ENCODE assay signal across 19 cellular contexts in genomic region chr11:29119116-29119515, GRCh38.
A peak's percentile ranks its signal among the peaks of the same experiment; 100 is the strongest.
DNase-seq lines count a peak whose midpoint lies in the region; FAIRE-seq and TF ChIP-seq lines count a peak whose summit lies in the region.
"Had no signal": no experiment of that assay in that cellular context is flagged by ENCODE, and none has a peak within 500 bp of the region (broad histone marks: within the 10 kb centered on the region; RNA-seq: fewer than 3 reads in every experiment).

No MANE protein-coding gene starts in this region.

- H3K4me1 Mint-ChIP-seq in HFFc6 (ENCODE audit: low read depth), result peaks cover 64% of the 10 kb centered on the region
- H3K4me1 Mint-ChIP-seq in endothelial cell (ENCODE audit: unreplicated experiment), result peaks cover 11% of the 10 kb centered on the region
- H3K4me1 Mint-ChIP-seq: activated naive CD4-positive, alpha-beta T cell treated with anti-CD3 and anti-CD28 coated beads, Interleukin-2, amount 10 ng/mL, durations not matched to agents 7 days and 5 days; IgD-negative memory B cell had no signal

- peaks cover 18% of the 10 kb centered on the region for H3K4me1 ChIP-seq in hepatocyte (ENCODE audit: insufficient read depth)
- no peaks in the 10 kb centered on the region for H3K4me1 ChIP-seq in effector memory CD4-positive, alpha-beta T cell (ENCODE audit: control insufficient read depth, insufficient read depth, low read length, poor library complexity, severe bottlenecking)
- H3K4me1 ChIP-seq: BLaER1, gastrocnemius medialis had no signal

- peak overlapping the region; percentile 56 for H3K4me2 ChIP-seq in hepatocyte
- H3K4me2 ChIP-seq: BLaER1 had no signal

- peak; percentile 21 for DNase-seq in HFFc6
- peak; percentile 49 for DNase-seq in bronchial epithelial cell (ENCODE audit: low read depth)
- DNase-seq in hepatocyte (ENCODE audit: low spot score), result peak; percentile 5
- peak; percentile 13 for DNase-seq in smooth muscle cell of the brain vasculature (ENCODE audit: low read depth, low spot score)
- no peak for DNase-seq in endothelial cell (ENCODE audit: low spot score)
- DNase-seq in stimulated activated CD4-positive, alpha-beta T cell treated with anti-CD3 and anti-CD28 coated beads, Interleukin-4, amount 100 ng/mL, for 1 hour, result no peak
- DNase-seq in effector memory CD4-positive, alpha-beta T cell, result no peak
- DNase-seq: activated naive CD4-positive, alpha-beta T cell treated with anti-CD3 and anti-CD28 coated beads, Interleukin-2, amount 10 ng/mL, durations not matched to agents 7 days and 5 days; activated T-cell treated with anti-CD3 and anti-CD28 coated beads for 4 hours; gastrocnemius medialis; NCI-H1048; NCI-H2081 treated with DMSO at 0.1 percent for 48 hours; NCI-H748 treated with DMSO at 0.1 percent for 48 hours; substantia nigra had no signal

- no peaks in the 10 kb centered on the region for H3K9me3 ChIP-seq in hepatocyte (ENCODE audit: low read depth)
- H3K9me3 ChIP-seq in effector memory CD4-positive, alpha-beta T cell (ENCODE audit: control insufficient read depth, low read length), result no peaks in the 10 kb centered on the region
- H3K9me3 ChIP-seq: BLaER1, gastrocnemius medialis had no signal

- no peaks in the 10 kb centered on the region for H3K9me3 Mint-ChIP-seq in HFFc6
- H3K9me3 Mint-ChIP-seq in endothelial cell (ENCODE audit: unreplicated experiment), result no peaks in the 10 kb centered on the region

- H3K4me3 Mint-ChIP-seq in HFFc6, result peak overlapping the region; percentile 86
- no peak overlapping the region for H3K4me3 Mint-ChIP-seq in endothelial cell (ENCODE audit: unreplicated experiment)
- H3K4me3 Mint-ChIP-seq: activated naive CD4-positive, alpha-beta T cell treated with anti-CD3 and anti-CD28 coated beads, Interleukin-2, amount 10 ng/mL, durations not matched to agents 7 days and 5 days; brain; IgD-negative memory B cell; natural killer cell treated with Interleukin-12 subunit alpha and Interleukin-12 subunit beta and Interleukin-15 and Interleukin-18, amount 100 ng/mL, for 72 hours had no signal

- no peaks in the 10 kb centered on the region for H3K9me2 ChIP-seq in hepatocyte (replicated peaks; ENCODE audit: insufficient read depth)

- no peaks in the 10 kb centered on the region for H4K20me1 ChIP-seq in hepatocyte (ENCODE audit: insufficient read depth, poor library complexity, severe bottlenecking)
- H4K20me1 ChIP-seq: BLaER1 had no signal

- H3K27me3 Mint-ChIP-seq in HFFc6 (ENCODE audit: insufficient read depth) (no peaks in the 10 kb centered on the region), endothelial cell (ENCODE audit: unreplicated experiment) (no peaks in the 10 kb centered on the region)
- H3K27me3 Mint-ChIP-seq: activated naive CD4-positive, alpha-beta T cell treated with anti-CD3 and anti-CD28 coated beads, Interleukin-2, amount 10 ng/mL, durations not matched to agents 7 days and 5 days; brain; IgD-negative memory B cell; natural killer cell treated with Interleukin-12 subunit alpha and Interleukin-12 subunit beta and Interleukin-15 and Interleukin-18, amount 100 ng/mL, for 72 hours had no signal

- WGBS in hepatocyte (ENCODE audit: low lambda C conversion rate, missing lambda C conversion rate), result 48% methylated on average over 1 of the region's 1 CpG

- no peaks in the 10 kb centered on the region for H3K36me3 ChIP-seq in bronchial epithelial cell (ENCODE audit: control insufficient read depth, insufficient read depth, low read length)
- no peaks in the 10 kb centered on the region for H3K36me3 ChIP-seq in hepatocyte (replicated peaks; ENCODE audit: insufficient read depth, low read depth)
- no peaks in the 10 kb centered on the region for H3K36me3 ChIP-seq in effector memory CD4-positive, alpha-beta T cell (ENCODE audit: control insufficient read depth, insufficient read depth, low read length)
- H3K36me3 ChIP-seq: BLaER1, gastrocnemius medialis had no signal

- no peak for FAIRE-seq in bronchial epithelial cell (lab: Jason Lieb, UNC)
- FAIRE-seq: GM18507 had no signal

- no peak overlapping the region for H3K4me3 ChIP-seq in bronchial epithelial cell (ENCODE audit: low read depth, low read length)
- H3K4me3 ChIP-seq in hepatocyte, result no peak overlapping the region
- H3K4me3 ChIP-seq in effector memory CD4-positive, alpha-beta T cell (ENCODE audit: insufficient read depth, low read depth, low read length, poor library complexity, severe bottlenecking), result no peak overlapping the region
- H3K4me3 ChIP-seq: BLaER1, gastrocnemius medialis had no signal

- peak overlapping the region; percentile 75 for H3K27ac ChIP-seq in hepatocyte
- no peak overlapping the region for H3K27ac ChIP-seq in effector memory CD4-positive, alpha-beta T cell (ENCODE audit: insufficient read depth, low read length, poor library complexity, severe bottlenecking)
- H3K27ac ChIP-seq: BLaER1, gastrocnemius medialis had no signal

- TF ChIP-seq CTCF in HFFc6 (IDR thresholded peaks at IDR 0.05), result no peak
- no peak for TF ChIP-seq CTCF in bronchial epithelial cell (IDR thresholded peaks at IDR 0.05; ENCODE audit: insufficient read depth, low read length, severe bottlenecking)
- no peak for TF ChIP-seq CTCF in hepatocyte (IDR thresholded peaks at IDR 0.05; ENCODE audit: poor library complexity)
- no peak for TF ChIP-seq CTCF in endothelial cell (IDR thresholded peaks at IDR 0.05; ENCODE audit: unreplicated experiment)

- no peaks in the 10 kb centered on the region for H3K79me2 ChIP-seq in hepatocyte

- no peak overlapping the region for H2AFZ ChIP-seq in hepatocyte

- H3K27me3 ChIP-seq in bronchial epithelial cell (ENCODE audit: control insufficient read depth, insufficient read depth, low read length) (no peaks in the 10 kb centered on the region), hepatocyte (no peaks in the 10 kb centered on the region)
- no peaks in the 10 kb centered on the region for H3K27me3 ChIP-seq in effector memory CD4-positive, alpha-beta T cell (replicated peaks; ENCODE audit: control insufficient read depth, insufficient read depth, low read length, poor library complexity, severe bottlenecking)
- H3K27me3 ChIP-seq: BLaER1, gastrocnemius medialis had no signal

- H3K36me3 Mint-ChIP-seq in HFFc6 (ENCODE audit: low read depth), result no peaks in the 10 kb centered on the region
- no peaks in the 10 kb centered on the region for H3K36me3 Mint-ChIP-seq in endothelial cell (ENCODE audit: low read depth, unreplicated experiment)
- H3K36me3 Mint-ChIP-seq: activated naive CD4-positive, alpha-beta T cell treated with anti-CD3 and anti-CD28 coated beads, Interleukin-2, amount 10 ng/mL, durations not matched to agents 7 days and 5 days; brain; natural killer cell treated with Interleukin-12 subunit alpha and Interleukin-12 subunit beta and Interleukin-15 and Interleukin-18, amount 100 ng/mL, for 72 hours had no signal

- H3K27ac Mint-ChIP-seq in HFFc6, result peak overlapping the region; percentile 99
- H3K27ac Mint-ChIP-seq in endothelial cell (ENCODE audit: unreplicated experiment), result no peak overlapping the region
- H3K27ac Mint-ChIP-seq: activated naive CD4-positive, alpha-beta T cell treated with anti-CD3 and anti-CD28 coated beads, Interleukin-2, amount 10 ng/mL, durations not matched to agents 7 days and 5 days; brain; IgD-negative memory B cell; natural killer cell treated with Interleukin-12 subunit alpha and Interleukin-12 subunit beta and Interleukin-15 and Interleukin-18, amount 100 ng/mL, for 72 hours had no signal

Comparison
In these comparisons a context has a peak if more than half of its experiments do, and no peak if none do; other contexts are left out.
1. DNase-seq: peak in HFFc6 (single experiment), bronchial epithelial cell (single experiment), hepatocyte (single experiment) and smooth muscle cell of the brain vasculature (single experiment); none in endothelial cell (single experiment), stimulated activated CD4-positive, alpha-beta T cell treated with anti-CD3 and anti-CD28 coated beads, Interleukin-4, amount 100 ng/mL, for 1 hour (single experiment) and effector memory CD4-positive, alpha-beta T cell (0 of 3).